In genomic region chr22:19523240-19524169, GRCh38 we compare ENCODE assay signal across 8 cellular contexts. TPM values are rescaled to one million over a fixed set of nuclear protein-coding genes. Genes with fewer than 3 reads are reported as not detected.
A peak's percentile ranks its signal among the peaks of the same experiment; 100 is the strongest.
DNase-seq lines count a peak whose midpoint lies in the region; ATAC-seq, FAIRE-seq and TF ChIP-seq lines count a peak whose summit lies in the region.

No MANE protein-coding gene starts in this region.

- intact Hi-C loops in CD4-positive, alpha-beta T cell (cut with DNase I, micrococcal nuclease): no loop called here
- intact Hi-C loops in HepG2 (cut with micrococcal nuclease; ENCODE audit: unreplicated experiment): no loop called here

- POLR2A ChIA-PET in CD4-positive, alpha-beta T cell (lab: Charles Lee): interaction anchor here (0.6 kb wide), 1 partner anchor 18 kb away, joined by 3 read pairs; no protein-coding TSS in a partner anchor
- POLR2A ChIA-PET in HepG2 (lab: Yijun Ruan, JAX): no interaction called here

- no TSS peak for BruUV-seq in HepG2 (replicated peaks; lab: Mats Ljungman, UMichigan)

- no peaks in the 10 kb centered on the region for H3K36me3 Mint-ChIP-seq in CD4-positive, alpha-beta T cell (ENCODE audit: low read depth)

- no peak overlapping the region for H3K27ac ChIP-seq in CD4-positive, alpha-beta T cell (ENCODE audit: low read depth, low read length)
- H3K27ac ChIP-seq in HepG2 (ENCODE audit: extremely low read length, insufficient read depth, low read length) (no peak overlapping the region), upper lobe of left lung (peak overlapping the region; percentile 87 to 97 (median 92))

- H3K36me3 ChIP-seq in HepG2 (replicated peaks in 1 of 2; ENCODE audit: control insufficient read depth in 1 of 2, insufficient read depth in 2 of 2, low read length in 2 of 2) (no peaks in the 10 kb centered on the region; a peak in 1 of 5 replicates), upper lobe of left lung (peaks cover 0 to 29% (median 3%) of the 10 kb centered on the region in 4 donors)

- H3K4me2 ChIP-seq in HepG2 (ENCODE audit: low read depth, low read length): no peak overlapping the region

- FAIRE-seq in HepG2 (lab: Jason Lieb, UNC): no peak

- no peaks in the 10 kb centered on the region for H4K20me1 ChIP-seq in HepG2 (ENCODE audit: insufficient read depth, low read length)

- H3K9ac ChIP-seq in HepG2 (ENCODE audit: insufficient read depth, low read depth, low read length): no peak overlapping the region

- TF ChIP-seq POLR2A in HepG2 (IDR thresholded peaks at IDR 0.05; ENCODE audit: insufficient read depth in 1 of 2, low read depth in 2 of 2, low read length in 2 of 2) (no peak), upper lobe of left lung (IDR thresholded peaks at IDR 0.05) (peak in 1 of 4 donors; percentile 6)

- no peaks in the 10 kb centered on the region for H3K4me1 ChIP-seq in HepG2 (ENCODE audit: insufficient read depth, low read length)
- peaks cover 22 to 41% (median 31%) of the 10 kb centered on the region in 4 donors for H3K4me1 ChIP-seq in upper lobe of left lung

- ATAC-seq in CD4-positive, alpha-beta T cell (ENCODE audit: poor library complexity): peak; percentile 75
- no peak for ATAC-seq in HepG2
- ATAC-seq in upper lobe of left lung (ENCODE audit: low FRiP score in 2 of 2): no peak
- ATAC-seq in HG02840 (IDR thresholded peaks at IDR 0.05; ENCODE audit: low FRiP score, unreplicated experiment): no peak
- no peak for ATAC-seq in GM19463 (IDR thresholded peaks at IDR 0.05; ENCODE audit: unreplicated experiment)

- H3K79me2 ChIP-seq in HepG2 (ENCODE audit: insufficient read depth, low read length): no peaks in the 10 kb centered on the region

- peaks cover 5% of the 10 kb centered on the region for H3K4me1 Mint-ChIP-seq in CD4-positive, alpha-beta T cell (ENCODE audit: low read depth)

- peaks cover 31% of the 10 kb centered on the region for H3K27me3 Mint-ChIP-seq in CD4-positive, alpha-beta T cell

- TF ChIP-seq EP300 in HepG2 (IDR thresholded peaks at IDR 0.05; ENCODE audit: low read depth in 2 of 2, low read length in 2 of 2) (no peak), HepG2 (CRISPR knock-in tag; IDR thresholded peaks at IDR 0.05; ENCODE audit: borderline replicate concordance) (no peak), upper lobe of left lung (IDR thresholded peaks at IDR 0.05) (no peak)

- CTCF ChIA-PET in CD4-positive, alpha-beta T cell (lab: Charles Lee): no interaction called here
- CTCF ChIA-PET in HepG2 (lab: Yijun Ruan, JAX; ENCODE audit: low intra/inter-chr PET ratio, low total read pairs): no interaction called here

- peak overlapping the region; percentile 51 for H3K4me3 Mint-ChIP-seq in CD4-positive, alpha-beta T cell

- no peaks in the 10 kb centered on the region for H3K9me3 Mint-ChIP-seq in CD4-positive, alpha-beta T cell

- H2AFZ ChIP-seq in HepG2 (ENCODE audit: low read length): no peak overlapping the region

- no peak for TF ChIP-seq RAD21 in HepG2 (CRISPR knock-in tag; IDR thresholded peaks at IDR 0.05)

- WGBS in HepG2 (ENCODE audit: low lambda C conversion rate): 99% methylated on average over 95 of the region's 99 CpGs
- 2 to 4% methylated on average over 31 to 47 of the region's 99 CpGs for WGBS in upper lobe of left lung, 2 donors

- H3K27me3 ChIP-seq in CD4-positive, alpha-beta T cell (ENCODE audit: control insufficient read depth, insufficient read depth, low read length): peaks cover 34% of the 10 kb centered on the region
- H3K27me3 ChIP-seq in HepG2 (ENCODE audit: control insufficient read depth in 1 of 2, insufficient read depth in 2 of 2, low read length in 2 of 2) (peaks cover 0 to 13% of the 10 kb centered on the region in 2 experiments; a peak in 1 of 5 replicates), upper lobe of left lung (peaks cover 0 to 25% (median 11%) of the 10 kb centered on the region in 4 donors)

- TF ChIP-seq CTCF in CD4-positive, alpha-beta T cell (IDR thresholded peaks at IDR 0.05): no peak
- TF ChIP-seq CTCF in cardiac fibroblast (IDR thresholded peaks at IDR 0.05; ENCODE audit: low read depth, low read length) (no peak), HepG2 (CRISPR knock-in tag; IDR thresholded peaks at IDR 0.05) (no peak), upper lobe of left lung (IDR thresholded peaks at IDR 0.05) (peak in 1 of 6 experiments; percentile 35)

- H3K4me3 ChIP-seq in cardiac fibroblast (replicated peaks in 1 of 2; ENCODE audit: low read depth in 2 of 2, low read length in 2 of 2) (peak overlapping the region; percentile 31 to 34), HepG2 (replicated peaks in 1 of 3; ENCODE audit: insufficient read depth in 1 of 3, low read depth in 2 of 3, low read length in 3 of 3) (no peak overlapping the region), upper lobe of left lung (peak overlapping the region; percentile 50 to 65 (median 53))

- in situ Hi-C loops in HepG2 (cut with HindIII; ENCODE audit: extremely low pct_ligation_motif_present, low pct_unique_long_range_greater_than_20kb): no loop called here

- H3K27ac Mint-ChIP-seq in CD4-positive, alpha-beta T cell: no peak overlapping the region

- DNase-seq in CD4-positive, alpha-beta T cell: no peak
- DNase-seq in NCI-H1105 (lab: John Stamatoyannopoulos, UW): peak; percentile 13
- peak; percentile 30 to 47 for DNase-seq in cardiac fibroblast (ENCODE audit: low read depth in 2 of 2)
- no peak for DNase-seq in HepG2 (ENCODE audit: low spot score)
- peak in 1 of 2 donors; percentile 85 for DNase-seq in upper lobe of left lung
- DNase-seq in NCI-H128 (lab: John Stamatoyannopoulos, UW; ENCODE audit: unreplicated experiment): no peak

- H3K9me3 ChIP-seq in CD4-positive, alpha-beta T cell (ENCODE audit: control insufficient read depth, low read length): no peaks in the 10 kb centered on the region
- no peaks in the 10 kb centered on the region for H3K9me3 ChIP-seq in HepG2 (ENCODE audit: low read length)
- H3K9me3 ChIP-seq in upper lobe of left lung: no peaks in the 10 kb centered on the region

RNA-seq across cellular contexts. Expression of gene CLDN5, which starts 0.7 kb away (rescaled TPM):
- total RNA-seq in CD4-positive, alpha-beta T cell: not detected
- not detected in 2 replicates for total RNA-seq in HepG2 (2016; rRNA removed; fragmentation: Illumina TruSeq; extraction: Trizol)
- total RNA-seq in HepG2 (2016; cell fraction: cytosol; rRNA removed; fragmentation: Illumina TruSeq; extraction: Trizol; ENCODE audit: low read depth): not detected in 2 replicates
- total RNA-seq in HepG2 (2016; cell fraction: insoluble cytoplasmic fraction; rRNA removed; fragmentation: Illumina TruSeq; extraction: Trizol): not detected in 2 replicates
- total RNA-seq in HepG2 (2016; cell fraction: membrane; rRNA removed; fragmentation: Illumina TruSeq; extraction: Trizol): not detected in 2 replicates
- total RNA-seq in HepG2 (2016; cell fraction: nucleus; rRNA removed; fragmentation: Illumina TruSeq; extraction: Trizol): not detected in 2 replicates
- not detected in 2 replicates for polyA plus RNA-seq in HepG2 (2011; rRNA removed)
- 0.04 TPM in 1 of 2 replicates, not detected in the other for polyA plus RNA-seq in HepG2 (2011; cell fraction: cytosol; rRNA removed)
- not detected in 2 replicates for polyA plus RNA-seq in HepG2 (2011; cell fraction: nucleus; rRNA removed)
- polyA plus RNA-seq in HepG2 (2012): not detected in 2 replicates
- polyA plus RNA-seq in HepG2 (2016; cell fraction: cytosol; fragmentation: Illumina TruSeq; extraction: Trizol; ENCODE audit: low read depth): not detected in 2 replicates
- polyA plus RNA-seq in HepG2 (2016; cell fraction: insoluble cytoplasmic fraction; fragmentation: Illumina TruSeq; extraction: Trizol; ENCODE audit: low read depth): not detected in 2 replicates
- not detected in 2 replicates for polyA plus RNA-seq in HepG2 (2016; cell fraction: membrane; fragmentation: Illumina TruSeq; extraction: Trizol; ENCODE audit: low read depth)
- polyA plus RNA-seq in HepG2 (2016; cell fraction: nucleus; fragmentation: Illumina TruSeq; extraction: Trizol; ENCODE audit: insufficient read depth, low read depth): not detected in 2 replicates
- polyA minus RNA-seq in HepG2 (2011; rRNA and poly(A)+ RNA removed; ENCODE audit: low replicate concordance): not detected in 2 replicates
- not detected in 2 replicates for polyA minus RNA-seq in HepG2 (2011; cell fraction: cytosol; rRNA and poly(A)+ RNA removed)
- polyA minus RNA-seq in HepG2 (2011; cell fraction: nucleus; rRNA and poly(A)+ RNA removed): not detected in 2 replicates
- 100 to 1,000 TPM in 5 of 6 donors, 10 to 100 TPM in 1; 70.2 to 726 (median 229) TPM for total RNA-seq in upper lobe of left lung

RNA-seq across cellular contexts. Expression of gene CDC45, which starts 43.8 kb away (rescaled TPM):
- under 1 TPM; 0.75 to 0.82 TPM for total RNA-seq in CD4-positive, alpha-beta T cell
- total RNA-seq in HepG2 (2016; rRNA removed; fragmentation: Illumina TruSeq; extraction: Trizol): 34.8 and 36.3 TPM in 2 replicates
- 5.0 and 6.1 TPM in 2 replicates for total RNA-seq in HepG2 (2016; cell fraction: cytosol; rRNA removed; fragmentation: Illumina TruSeq; extraction: Trizol; ENCODE audit: low read depth)
- 31.8 and 36.3 TPM in 2 replicates for total RNA-seq in HepG2 (2016; cell fraction: insoluble cytoplasmic fraction; rRNA removed; fragmentation: Illumina TruSeq; extraction: Trizol)
- total RNA-seq in HepG2 (2016; cell fraction: membrane; rRNA removed; fragmentation: Illumina TruSeq; extraction: Trizol): 8.7 and 9.6 TPM in 2 replicates
- total RNA-seq in HepG2 (2016; cell fraction: nucleus; rRNA removed; fragmentation: Illumina TruSeq; extraction: Trizol): 33.9 and 34.5 TPM in 2 replicates
- 11.0 and 14.4 TPM in 2 replicates for polyA plus RNA-seq in HepG2 (2011; rRNA removed)
- 9.7 and 11.5 TPM in 2 replicates for polyA plus RNA-seq in HepG2 (2011; cell fraction: cytosol; rRNA removed)
- polyA plus RNA-seq in HepG2 (2011; cell fraction: nucleus; rRNA removed): 21.8 and 33.5 TPM in 2 replicates
- polyA plus RNA-seq in HepG2 (2012): 4.7 and 9.8 TPM in 2 replicates
- polyA plus RNA-seq in HepG2 (2016; cell fraction: cytosol; fragmentation: Illumina TruSeq; extraction: Trizol; ENCODE audit: low read depth): 4.3 and 4.5 TPM in 2 replicates
- 29.4 and 30.1 TPM in 2 replicates for polyA plus RNA-seq in HepG2 (2016; cell fraction: insoluble cytoplasmic fraction; fragmentation: Illumina TruSeq; extraction: Trizol; ENCODE audit: low read depth)
- 6.4 and 6.7 TPM in 2 replicates for polyA plus RNA-seq in HepG2 (2016; cell fraction: membrane; fragmentation: Illumina TruSeq; extraction: Trizol; ENCODE audit: low read depth)
- polyA plus RNA-seq in HepG2 (2016; cell fraction: nucleus; fragmentation: Illumina TruSeq; extraction: Trizol; ENCODE audit: insufficient read depth, low read depth): 69.2 and 76.1 TPM in 2 replicates
- polyA minus RNA-seq in HepG2 (2011; rRNA and poly(A)+ RNA removed; ENCODE audit: low replicate concordance): 15.8 and 70.6 TPM in 2 replicates
- polyA minus RNA-seq in HepG2 (2011; cell fraction: cytosol; rRNA and poly(A)+ RNA removed): 4.4 and 6.0 TPM in 2 replicates
- polyA minus RNA-seq in HepG2 (2011; cell fraction: nucleus; rRNA and poly(A)+ RNA removed): 15.7 and 19.4 TPM in 2 replicates
- total RNA-seq in upper lobe of left lung: 1 to 10 TPM in 4 of 6 donors, under 1 TPM in 1, not detected in 1; 0.44 to 3.2 (median 1.8) TPM

RNA-seq across cellular contexts. Expression of gene UFD1, which starts 44.5 kb away (rescaled TPM):
- 10 to 100 TPM; 68.5 to 77.4 TPM for total RNA-seq in CD4-positive, alpha-beta T cell
- 51.1 and 58.2 TPM in 2 replicates for total RNA-seq in HepG2 (2016; rRNA removed; fragmentation: Illumina TruSeq; extraction: Trizol)
- 23.2 and 32.3 TPM in 2 replicates for total RNA-seq in HepG2 (2016; cell fraction: cytosol; rRNA removed; fragmentation: Illumina TruSeq; extraction: Trizol; ENCODE audit: low read depth)
- 55.2 and 58.4 TPM in 2 replicates for total RNA-seq in HepG2 (2016; cell fraction: insoluble cytoplasmic fraction; rRNA removed; fragmentation: Illumina TruSeq; extraction: Trizol)
- total RNA-seq in HepG2 (2016; cell fraction: membrane; rRNA removed; fragmentation: Illumina TruSeq; extraction: Trizol): 29.0 and 30.3 TPM in 2 replicates
- total RNA-seq in HepG2 (2016; cell fraction: nucleus; rRNA removed; fragmentation: Illumina TruSeq; extraction: Trizol): 29.6 and 37.6 TPM in 2 replicates
- 45.0 and 47.9 TPM in 2 replicates for polyA plus RNA-seq in HepG2 (2011; rRNA removed)
- 41.5 and 49.4 TPM in 2 replicates for polyA plus RNA-seq in HepG2 (2011; cell fraction: cytosol; rRNA removed)
- 42.9 and 51.2 TPM in 2 replicates for polyA plus RNA-seq in HepG2 (2011; cell fraction: nucleus; rRNA removed)
- 29.1 and 43.9 TPM in 2 replicates for polyA plus RNA-seq in HepG2 (2012)
- 54.2 and 76.9 TPM in 2 replicates for polyA plus RNA-seq in HepG2 (2016; cell fraction: cytosol; fragmentation: Illumina TruSeq; extraction: Trizol; ENCODE audit: low read depth)
- polyA plus RNA-seq in HepG2 (2016; cell fraction: insoluble cytoplasmic fraction; fragmentation: Illumina TruSeq; extraction: Trizol; ENCODE audit: low read depth): 87.5 and 96.2 TPM in 2 replicates
- polyA plus RNA-seq in HepG2 (2016; cell fraction: membrane; fragmentation: Illumina TruSeq; extraction: Trizol; ENCODE audit: low read depth): 46.8 and 50.4 TPM in 2 replicates
- polyA plus RNA-seq in HepG2 (2016; cell fraction: nucleus; fragmentation: Illumina TruSeq; extraction: Trizol; ENCODE audit: insufficient read depth, low read depth): 73.9 and 75.5 TPM in 2 replicates
- polyA minus RNA-seq in HepG2 (2011; rRNA and poly(A)+ RNA removed; ENCODE audit: low replicate concordance): 41.3 and 201 TPM in 2 replicates
- polyA minus RNA-seq in HepG2 (2011; cell fraction: cytosol; rRNA and poly(A)+ RNA removed): 13.8 and 14.2 TPM in 2 replicates
- 32.1 and 32.2 TPM in 2 replicates for polyA minus RNA-seq in HepG2 (2011; cell fraction: nucleus; rRNA and poly(A)+ RNA removed)
- total RNA-seq in upper lobe of left lung: 10 to 100 TPM; 21.0 to 52.1 (median 29.1) TPM

Comparison
In these comparisons a context has a peak if more than half of its experiments do, and no peak if none do; other contexts are left out.
1. DNase-seq: peak in NCI-H1105 (single experiment) and cardiac fibroblast (2 of 2); none in CD4-positive, alpha-beta T cell (0 of 10), HepG2 (single experiment) and NCI-H128 (single experiment).
2. H3K27ac ChIP-seq: peak in upper lobe of left lung (4 of 4); none in CD4-positive, alpha-beta T cell (single experiment) and HepG2 (single experiment).
3. H3K4me3 ChIP-seq: peak in cardiac fibroblast (2 of 2) and upper lobe of left lung (4 of 4); none in HepG2 (0 of 3).
4. RNA of gene CLDN5, which starts 0.7 kb away (total RNA-seq): 70.2 to 726 TPM in upper lobe of left lung; not detected in CD4-positive, alpha-beta T cell and not detected in HepG2; every median in the first group is over 10 times any median in the second.